28 cellular contexts compared by ENCODE assay signal in genomic region chr14:100594625-100594951, GRCh38.
"Had no signal": no experiment of that assay in that cellular context is flagged by ENCODE, and none has a peak within 500 bp of the region (broad histone marks: within the 10 kb centered on the region; RNA-seq: fewer than 3 reads in every experiment).

No MANE protein-coding gene starts in this region.

- H3K27me3 ChIP-seq: thyroid gland, upper lobe of left lung had no signal

- H3K4me1 Mint-ChIP-seq: activated CD4-positive, alpha-beta T cell treated with anti-CD3 and anti-CD28 coated beads, Interleukin-2, amount 10 ng/mL, durations not matched to agents 24 days and 14 days; endodermal cell; memory B cell; stimulated activated naive B cell treated with anti-CD40 and anti-IgM and Interleukin-4, amounts not matched to agents 10 μg/mL and 1 μg/mL and 100 μg/mL, for 72 hours had no signal

- DNase-seq: activated CD4-positive, alpha-beta memory T cell treated with anti-CD3 and anti-CD28 coated beads for 36 hours; activated CD4-positive, alpha-beta T cell treated with anti-CD3 and anti-CD28 coated beads, Interleukin-2, amount 10 ng/mL, durations not matched to agents 24 days and 14 days; activated naive CD4-positive, alpha-beta T cell treated with Interleukin-2 at 50 U/mL for 16 hours; activated T-cell treated with anti-CD3 and anti-CD28 coated beads, Interleukin-2, amount 50 U/mL, for 4 hours; amniotic stem cell; brain microvascular endothelial cell; caudate nucleus; foreskin keratinocyte; naive thymus-derived CD8-positive, alpha-beta T cell; SK-N-SH; stimulated activated CD4-positive, alpha-beta T cell treated with anti-CD3 and anti-CD28 coated beads, Interleukin-2, amount 100 ng/mL, for 24 hours; stimulated activated naive B cell treated with anti-CD40 and anti-IgM and Interleukin-4, amounts not matched to agents 10 μg/mL and 1 μg/mL and 100 μg/mL, for 72 hours; stomach; SW 1271; T-helper 9 cell; thyroid gland had no signal

- H3K4me1 ChIP-seq: esophagus muscularis mucosa, foreskin keratinocyte, neural progenitor cell, stomach, thyroid gland, upper lobe of left lung had no signal

- H3K36me3 ChIP-seq: brain microvascular endothelial cell, esophagus muscularis mucosa, neural progenitor cell, stomach, thyroid gland, upper lobe of left lung had no signal

- H3K27ac ChIP-seq: brain microvascular endothelial cell, esophagus muscularis mucosa, foreskin keratinocyte, neural progenitor cell, stomach, thyroid gland, upper lobe of left lung, VCaP had no signal

- H3K27ac Mint-ChIP-seq: activated CD4-positive, alpha-beta memory T cell treated with anti-CD3 and anti-CD28 coated beads for 36 hours; activated CD4-positive, alpha-beta T cell treated with anti-CD3 and anti-CD28 coated beads, Interleukin-2, amount 10 ng/mL, durations not matched to agents 24 days and 14 days; activated naive CD8-positive, alpha-beta T cell; activated T-helper 2 cell treated with anti-CD3 and anti-CD28 coated beads, Interferon-gamma antibody, Interleukin-2, Interleukin-4, amounts not matched to agents 10 μg/mL and 5 μg/mL and 100 μg/mL, durations not matched to agents 14 hours and 24 hours and 36 hours; dendritic cell treated with granulocyte-macrophage colony-stimulating factor and Interleukin-4, amounts not matched to agents 40 ng/mL and 50 ng/mL, for 4 days; endodermal cell; memory B cell; naive thymus-derived CD8-positive, alpha-beta T cell; neural progenitor cell; stimulated activated naive B cell treated with anti-CD40 and anti-IgM and Interleukin-4, amounts not matched to agents 10 μg/mL and 1 μg/mL and 100 μg/mL, for 72 hours; T-helper 1 cell treated with Interleukin-12 subunit alpha and Interleukin-12 subunit beta and Interleukin-4 antibody, amounts not matched to agents 30 μg/mL and 1 μg/mL, for 36 hours had no signal

- H3K4me3 Mint-ChIP-seq: activated CD4-positive, alpha-beta memory T cell treated with anti-CD3 and anti-CD28 coated beads for 36 hours; activated CD4-positive, alpha-beta T cell treated with anti-CD3 and anti-CD28 coated beads, Interleukin-2, amount 10 ng/mL, durations not matched to agents 24 days and 14 days; activated naive CD8-positive, alpha-beta T cell; activated T-cell treated with anti-CD3 and anti-CD28 coated beads, Interleukin-2, amount 50 U/mL, for 4 hours; dendritic cell treated with granulocyte-macrophage colony-stimulating factor and Interleukin-4, amounts not matched to agents 40 ng/mL and 50 ng/mL, for 4 days; endodermal cell; memory B cell; naive thymus-derived CD8-positive, alpha-beta T cell; neural progenitor cell; stimulated activated naive B cell treated with anti-CD40 and anti-IgM and Interleukin-4, amounts not matched to agents 10 μg/mL and 1 μg/mL and 100 μg/mL, for 72 hours; T-helper 1 cell treated with Interleukin-12 subunit alpha and Interleukin-12 subunit beta and Interleukin-4 antibody, amounts not matched to agents 30 μg/mL and 1 μg/mL, for 36 hours had no signal

- H3K9me3 ChIP-seq: esophagus muscularis mucosa, SK-N-SH, stomach, thyroid gland, upper lobe of left lung had no signal

- H3K4me3 ChIP-seq: esophagus muscularis mucosa, neural progenitor cell, smooth muscle cell, stomach, thyroid gland, upper lobe of left lung had no signal

- H3K9me3 Mint-ChIP-seq: activated CD4-positive, alpha-beta memory T cell treated with anti-CD3 and anti-CD28 coated beads for 36 hours; activated CD4-positive, alpha-beta T cell treated with anti-CD3 and anti-CD28 coated beads, Interleukin-2, amount 10 ng/mL, durations not matched to agents 24 days and 14 days; activated T-cell treated with anti-CD3 and anti-CD28 coated beads, Interleukin-2, amount 50 U/mL, for 4 hours; activated T-helper 2 cell treated with anti-CD3 and anti-CD28 coated beads, Interferon-gamma antibody, Interleukin-2, Interleukin-4, amounts not matched to agents 10 μg/mL and 5 μg/mL and 100 μg/mL, durations not matched to agents 14 hours and 24 hours and 36 hours; dendritic cell treated with granulocyte-macrophage colony-stimulating factor and Interleukin-4, amounts not matched to agents 40 ng/mL and 50 ng/mL, for 4 days; endodermal cell; memory B cell; naive thymus-derived CD8-positive, alpha-beta T cell; neural progenitor cell; stimulated activated naive B cell treated with anti-CD40 and anti-IgM and Interleukin-4, amounts not matched to agents 10 μg/mL and 1 μg/mL and 100 μg/mL, for 72 hours; T-helper 1 cell treated with Interleukin-12 subunit alpha and Interleukin-12 subunit beta and Interleukin-4 antibody, amounts not matched to agents 30 μg/mL and 1 μg/mL, for 36 hours had no signal

- ATAC-seq: activated CD4-positive, CD25-positive, alpha-beta regulatory T cell treated with anti-CD3 and anti-CD28 coated beads, Interleukin-2, amount 50 U/mL, for 24 hours; activated T-cell treated with anti-CD3 and anti-CD28 coated beads, Interleukin-2, amount 50 U/mL, for 4 hours; foreskin keratinocyte; naive thymus-derived CD8-positive, alpha-beta T cell; stimulated activated naive B cell treated with anti-CD40 and anti-IgM and Interleukin-4, amounts not matched to agents 10 μg/mL and 1 μg/mL and 100 μg/mL, for 72 hours had no signal

- H3K36me3 Mint-ChIP-seq: activated CD4-positive, alpha-beta memory T cell treated with anti-CD3 and anti-CD28 coated beads for 36 hours; activated naive CD8-positive, alpha-beta T cell; memory B cell; naive thymus-derived CD8-positive, alpha-beta T cell; neural progenitor cell; stimulated activated naive B cell treated with anti-CD40 and anti-IgM and Interleukin-4, amounts not matched to agents 10 μg/mL and 1 μg/mL and 100 μg/mL, for 72 hours had no signal
